25 cellular contexts compared by ENCODE assay signal in genomic region chr4:169199184-169199583, GRCh38.
A peak's percentile ranks its signal among the peaks of the same experiment; 100 is the strongest.
DNase-seq lines count a peak whose midpoint lies in the region; ATAC-seq and TF ChIP-seq lines count a peak whose summit lies in the region.
"Had no signal": no experiment of that assay in that cellular context is flagged by ENCODE, and none has a peak within 500 bp of the region (broad histone marks: within the 10 kb centered on the region; RNA-seq: fewer than 3 reads in every experiment).

No MANE protein-coding gene starts in this region.

- H3K9me3 Mint-ChIP-seq in osteocyte (ENCODE audit: unreplicated experiment): peaks cover 14% of the 10 kb centered on the region
- H3K9me3 Mint-ChIP-seq in activated CD4-positive, alpha-beta memory T cell treated with anti-CD3 and anti-CD28 coated beads, Interleukin-2, amount 10 ng/mL, durations not matched to agents 7 days and 5 days: no peaks in the 10 kb centered on the region
- peaks cover 0 to 17% of the 10 kb centered on the region in 2 donors for H3K9me3 Mint-ChIP-seq in activated naive CD4-positive, alpha-beta T cell treated with anti-CD3 and anti-CD28 coated beads, Interleukin-2, amount 50 U/mL, for 72 hours

- H3K27ac Mint-ChIP-seq in osteocyte (ENCODE audit: unreplicated experiment): peak overlapping the region; percentile 72
- no peak overlapping the region for H3K27ac Mint-ChIP-seq in activated CD4-positive, alpha-beta memory T cell treated with anti-CD3 and anti-CD28 coated beads, Interleukin-2, amount 10 ng/mL, durations not matched to agents 7 days and 5 days
- no peak overlapping the region for H3K27ac Mint-ChIP-seq in activated naive CD4-positive, alpha-beta T cell treated with anti-CD3 and anti-CD28 coated beads, Interleukin-2, amount 50 U/mL, for 72 hours
- H3K27ac Mint-ChIP-seq: B cell; CD8-positive, alpha-beta T cell; IgD-negative memory B cell had no signal

- ATAC-seq in GM18907 (IDR thresholded peaks at IDR 0.05; ENCODE audit: unreplicated experiment): peak; percentile 65
- peak; percentile 53 for ATAC-seq in HG02678 (IDR thresholded peaks at IDR 0.05; ENCODE audit: unreplicated experiment)
- no peak for ATAC-seq in activated naive CD4-positive, alpha-beta T cell treated with anti-CD3 and anti-CD28 coated beads, Interleukin-2, amount 50 U/mL, for 72 hours
- ATAC-seq: CD8-positive, alpha-beta T cell; PC-3 had no signal

- H3K27ac ChIP-seq in adipose tissue (ENCODE audit: low read depth, low read length): peak overlapping the region; percentile 66
- H3K27ac ChIP-seq: C4-2B, GM23248 had no signal

- POLR2A ChIA-PET in activated CD4-positive, alpha-beta memory T cell treated with anti-CD3 and anti-CD28 coated beads, Interleukin-2, amount 10 ng/mL, durations not matched to agents 7 days and 5 days (lab: Charles Lee): no interaction called here

- peaks cover 58% of the 10 kb centered on the region for H3K4me1 Mint-ChIP-seq in osteocyte (ENCODE audit: unreplicated experiment)
- H3K4me1 Mint-ChIP-seq in activated CD4-positive, alpha-beta memory T cell treated with anti-CD3 and anti-CD28 coated beads, Interleukin-2, amount 10 ng/mL, durations not matched to agents 7 days and 5 days: no peaks in the 10 kb centered on the region

- no peak overlapping the region for H3K4me3 Mint-ChIP-seq in osteocyte (ENCODE audit: unreplicated experiment)
- no peak overlapping the region for H3K4me3 Mint-ChIP-seq in activated CD4-positive, alpha-beta memory T cell treated with anti-CD3 and anti-CD28 coated beads, Interleukin-2, amount 10 ng/mL, durations not matched to agents 7 days and 5 days
- H3K4me3 Mint-ChIP-seq: B cell; CD8-positive, alpha-beta T cell; IgD-negative memory B cell had no signal

- H3K36me3 Mint-ChIP-seq in osteocyte (ENCODE audit: unreplicated experiment): peaks cover 14% of the 10 kb centered on the region
- no peaks in the 10 kb centered on the region for H3K36me3 Mint-ChIP-seq in activated CD4-positive, alpha-beta memory T cell treated with anti-CD3 and anti-CD28 coated beads, Interleukin-2, amount 10 ng/mL, durations not matched to agents 7 days and 5 days (ENCODE audit: low read depth)
- no peaks in the 10 kb centered on the region for H3K36me3 Mint-ChIP-seq in activated naive CD4-positive, alpha-beta T cell treated with anti-CD3 and anti-CD28 coated beads, Interleukin-2, amount 50 U/mL, for 72 hours
- H3K36me3 Mint-ChIP-seq: CD8-positive, alpha-beta T cell; IgD-negative memory B cell had no signal

- CTCF ChIA-PET in activated CD4-positive, alpha-beta memory T cell treated with anti-CD3 and anti-CD28 coated beads, Interleukin-2, amount 10 ng/mL, durations not matched to agents 7 days and 5 days (lab: Charles Lee): no interaction called here

- no peaks in the 10 kb centered on the region for H3K27me3 Mint-ChIP-seq in osteocyte (ENCODE audit: unreplicated experiment)
- peaks cover 6% of the 10 kb centered on the region for H3K27me3 Mint-ChIP-seq in activated CD4-positive, alpha-beta memory T cell treated with anti-CD3 and anti-CD28 coated beads, Interleukin-2, amount 10 ng/mL, durations not matched to agents 7 days and 5 days
- H3K27me3 Mint-ChIP-seq: B cell, IgD-negative memory B cell had no signal

- no peak for TF ChIP-seq CTCF in osteocyte (IDR thresholded peaks at IDR 0.05)

- no peak for DNase-seq in osteocyte (ENCODE audit: extremely low spot score, unreplicated experiment)
- no peak for DNase-seq in activated CD4-positive, alpha-beta memory T cell treated with anti-CD3 and anti-CD28 coated beads, Interleukin-2, amount 10 ng/mL, durations not matched to agents 7 days and 5 days
- no peak for DNase-seq in NCI-H1092 (lab: John Stamatoyannopoulos, UW)
- no peak for DNase-seq in NCI-H1105 (lab: John Stamatoyannopoulos, UW)
- no peak for DNase-seq in activated naive CD4-positive, alpha-beta T cell treated with anti-CD3 and anti-CD28 coated beads, Interleukin-2, amount 50 U/mL, for 72 hours (ENCODE audit: low spot score in 2 of 2)
- DNase-seq: CD8-positive, alpha-beta T cell; DMS79 treated with DMSO at 0.1 percent for 48 hours; GF-D8; GM23248; H7; NCI-H1092 treated with DMSO at 0.1 percent for 48 hours; NCI-H1436 treated with DMSO at 0.1 percent for 48 hours; NCI-H187 treated with DMSO at 0.1 percent for 48 hours; NCI-H2107; NCI-H524 treated with DMSO at 0.1 percent for 48 hours; NCI-H774; PC-3; SK-N-SH; SW 1271 had no signal

- 75 to 83% (median 77%) methylated on average over 3 of the region's 3 CpGs for WGBS in adipose tissue, 3 donors

Comparison
In these comparisons a context has a peak if more than half of its experiments do, and no peak if none do; other contexts are left out.
1. ATAC-seq: peak in GM18907 (single experiment) and HG02678 (single experiment); none in activated naive CD4-positive, alpha-beta T cell treated with anti-CD3 and anti-CD28 coated beads, Interleukin-2, amount 50 U/mL, for 72 hours (0 of 2).